ENCODE assay signal across 9 cellular contexts in the genomic region with DNA sequence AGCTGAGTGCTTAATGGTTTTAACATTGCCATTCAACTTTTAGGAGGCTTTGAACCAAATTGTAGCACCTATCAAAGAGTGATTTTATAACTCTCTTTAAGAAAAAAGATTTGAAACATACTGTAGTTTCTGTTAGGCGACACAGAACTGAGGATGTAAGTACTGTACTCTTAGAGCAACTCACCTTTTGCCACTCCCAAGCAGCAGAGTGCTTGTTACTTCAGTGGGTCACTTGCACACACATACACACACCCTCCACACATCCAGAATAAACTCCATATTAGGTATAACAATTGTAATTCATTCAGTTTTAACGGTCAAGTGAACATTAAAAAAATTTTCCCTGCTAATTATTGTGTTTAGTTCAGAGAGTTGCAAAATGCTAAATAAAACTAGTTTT.
DNase-seq lines count a peak whose midpoint lies in the region; ATAC-seq, FAIRE-seq and TF ChIP-seq lines count a peak whose summit lies in the region.
"Had no signal": no experiment of that assay in that cellular context is flagged by ENCODE, and none has a peak within 500 bp of the region (broad histone marks: within the 10 kb centered on the region; RNA-seq: fewer than 3 reads in every experiment).

No MANE protein-coding gene starts in this region.

- TF ChIP-seq RAD21 in A549 (conservative IDR thresholded peaks at IDR 0.05 in 1 of 2, IDR thresholded peaks at IDR 0.05 in 1 of 2), result no peak

- H3K27ac ChIP-seq in A549 (no peak overlapping the region), HUES48 (ENCODE audit: low read depth, low read length) (peak overlapping the region; percentile 21), PC-9 (no peak overlapping the region)
- H3K27ac ChIP-seq: SJSA1 had no signal

- intact Hi-C loops in PC-9 (cut with micrococcal nuclease; ENCODE audit: unreplicated experiment), result loop anchor here (2.0 to 5.0 kb wide), 2 partner anchors 69 to 117 kb away; no protein-coding TSS in a partner anchor

- H3K4me2 ChIP-seq in A549, result no peak overlapping the region
- no peak overlapping the region for H3K4me2 ChIP-seq in PC-9

- H3K36me3 ChIP-seq in HUES48 (ENCODE audit: control insufficient read depth, insufficient read depth, low read length) (no peaks in the 10 kb centered on the region), PC-9 (ENCODE audit: low read depth) (no peaks in the 10 kb centered on the region)
- H3K36me3 ChIP-seq: SJSA1 had no signal

- H2AFZ ChIP-seq in PC-9, result no peak overlapping the region

- no peak for DNase-seq in A549 (ENCODE audit: low read depth in 1 of 2, low spot score in 1 of 2)
- DNase-seq in SK-N-DZ (ENCODE audit: low spot score), result peak; percentile 4
- no peak for DNase-seq in left lobe of liver (ENCODE audit: low spot score)
- no peak for DNase-seq in PC-9
- no peak for DNase-seq in inferior parietal cortex (ENCODE audit: extremely low spot score)
- no peak for DNase-seq in MV-4-11 (lab: John Stamatoyannopoulos, UW)
- DNase-seq in glomerular visceral epithelial cell (ENCODE audit: extremely low spot score), result no peak

- WGBS in A549 (ENCODE audit: missing lambda C conversion rate), result 89% methylated on average over 2 of the region's 2 CpGs

- H3K9ac ChIP-seq in HUES48 (ENCODE audit: low read depth, low read length), result no peak overlapping the region

- POLR2A ChIA-PET in A549 (lab: Yijun Ruan, JAX) (interaction anchor here (1.2 to 1.6 kb wide), 2 partner anchors 458 to 475 kb away, joined by 5 to 7 read pairs; no protein-coding TSS in a partner anchor), PC-9 (lab: Charles Lee; ENCODE audit: unreplicated experiment) (interaction anchor here (0.6 kb wide), 3 partner anchors 228 to 439 kb away, joined by 3 to 7 read pairs (median 4); no protein-coding TSS in a partner anchor)

- BruUV-seq in PC-9 (replicated peaks; lab: Mats Ljungman, UMichigan), result no TSS peak

- peak; percentile 61 for FAIRE-seq in A549 (lab: Jason Lieb, UNC)

- ATAC-seq in A549 (peak in 1 of 2 experiments; percentile 45; a peak in 3 of 6 replicates), left lobe of liver (peak; percentile 42)

- no peaks in the 10 kb centered on the region for H3K79me2 ChIP-seq in PC-9 (ENCODE audit: low read depth)

- CTCF ChIA-PET in A549 (lab: Yijun Ruan, JAX) (interaction anchor here (0.6 to 3.9 kb wide), 164 partner anchors 10 to 1045 kb away, joined by 3 to 146 read pairs (median 5); partner anchors contain the start of genes CAMKMT and PREPL), PC-9 (lab: Charles Lee) (interaction anchor here (0.6 to 1.6 kb wide), 30 partner anchors 11 to 493 kb away, joined by 3 to 28 read pairs (median 4); partner anchors contain the start of genes CAMKMT and PREPL)

- H3K9me2 ChIP-seq in PC-9 (ENCODE audit: insufficient read depth), result no peaks in the 10 kb centered on the region

- no peak for TF ChIP-seq POLR2A in A549 (IDR thresholded peaks at IDR 0.05; ENCODE audit: low read length)

- TF ChIP-seq EP300 in A549 (IDR thresholded peaks at IDR 0.05), result no peak

- no peaks in the 10 kb centered on the region for H3K9me3 ChIP-seq in A549
- no peaks in the 10 kb centered on the region for H3K9me3 ChIP-seq in HUES48 (ENCODE audit: control insufficient read depth, insufficient read depth, low read length)
- H3K9me3 ChIP-seq in PC-9 (ENCODE audit: insufficient read depth, low read depth), result no peaks in the 10 kb centered on the region
- H3K9me3 ChIP-seq: SJSA1 had no signal

- no peaks in the 10 kb centered on the region for H3K4me1 ChIP-seq in A549
- peaks cover 18% of the 10 kb centered on the region for H3K4me1 ChIP-seq in HUES48 (ENCODE audit: control insufficient read depth, insufficient read depth, low read length)
- H3K4me1 ChIP-seq in PC-9 (replicated peaks; ENCODE audit: insufficient read depth), result peaks cover 9% of the 10 kb centered on the region
- H3K4me1 ChIP-seq: SJSA1 had no signal

- H3K27me3 ChIP-seq in HUES48 (ENCODE audit: control insufficient read depth, insufficient read depth, low read length) (no peaks in the 10 kb centered on the region), PC-9 (ENCODE audit: insufficient read depth, low read depth) (no peaks in the 10 kb centered on the region)
- H3K27me3 ChIP-seq: SJSA1 had no signal

- TF ChIP-seq CTCF in A549 (IDR thresholded peaks at IDR 0.05) (no peak), PC-9 (conservative IDR thresholded peaks at IDR 0.05) (no peak)

- H3K4me3 ChIP-seq in A549 (no peak overlapping the region), HUES48 (ENCODE audit: low read depth, low read length) (no peak overlapping the region), PC-9 (no peak overlapping the region)
- H3K4me3 ChIP-seq: SJSA1 had no signal

- no peaks in the 10 kb centered on the region for H4K20me1 ChIP-seq in PC-9 (ENCODE audit: insufficient read depth)

- no peaks in the 10 kb centered on the region for H3F3A ChIP-seq in PC-9 (ENCODE audit: insufficient read depth, low read depth)

TF ChIP-seq in A549, 52 proteins besides CTCF, POLR2A, EP300 and RAD21:
- TF ChIP-seq SMC3 (IDR thresholded peaks at IDR 0.05) (no peak), KDM1A (IDR thresholded peaks at IDR 0.05; ENCODE audit: low read depth) (no peak), ZC3H11A (IDR thresholded peaks at IDR 0.05) (no peak), JUNB (IDR thresholded peaks at IDR 0.05) (no peak), PBX3 (IDR thresholded peaks at IDR 0.05) (no peak), RFX5 (IDR thresholded peaks at IDR 0.05) (no peak), HEYL (CRISPR knock-in tag; IDR thresholded peaks at IDR 0.05) (no peak), RARB (CRISPR knock-in tag; IDR thresholded peaks at IDR 0.05) (no peak)
